Comparison of ENCODE assay signal across 8 cellular contexts in genomic region chr17:28900986-28901726, GRCh38. TPM values are rescaled to one million over a fixed set of nuclear protein-coding genes. Genes with fewer than 3 reads are reported as not detected.
DNase-seq lines count a peak whose midpoint lies in the region; TF ChIP-seq lines count a peak whose summit lies in the region.
"Had no signal": no experiment of that assay in that cellular context is flagged by ENCODE, and none has a peak within 500 bp of the region (broad histone marks: within the 10 kb centered on the region; RNA-seq: fewer than 3 reads in every experiment).

No MANE protein-coding gene starts in this region.

- H3K27me3 Mint-ChIP-seq in CD4-positive, alpha-beta memory T cell: no peaks in the 10 kb centered on the region
- H3K27me3 Mint-ChIP-seq in immature natural killer cell (ENCODE audit: low read depth in 3 of 3): peaks cover 1 to 17% (median 6%) of the 10 kb centered on the region in 3 donors

- H3K79me2 ChIP-seq in OCI-LY3 (ENCODE audit: low read length): peaks cover 55% of the 10 kb centered on the region

- no peaks in the 10 kb centered on the region for H3K9me3 ChIP-seq in CD4-positive, alpha-beta memory T cell (ENCODE audit: control insufficient read depth in 1 of 2, low read length in 2 of 2)
- H3K9me3 ChIP-seq in OCI-LY3 (ENCODE audit: insufficient read depth, low read length) (no peaks in the 10 kb centered on the region), ascending aorta (no peaks in the 10 kb centered on the region)
- H3K9me3 ChIP-seq: colonic mucosa had no signal

- no peaks in the 10 kb centered on the region for H4K20me1 ChIP-seq in OCI-LY3 (ENCODE audit: insufficient read depth, low read length)

- H3K36me3 Mint-ChIP-seq in CD4-positive, alpha-beta memory T cell: peaks cover 6 to 39% of the 10 kb centered on the region in 2 donors
- peaks cover 0 to 9% (median 0%) of the 10 kb centered on the region in 3 donors for H3K36me3 Mint-ChIP-seq in immature natural killer cell

- no peaks in the 10 kb centered on the region for H3K27me3 ChIP-seq in CD4-positive, alpha-beta memory T cell (ENCODE audit: insufficient read depth, low read length)
- H3K27me3 ChIP-seq in OCI-LY3 (ENCODE audit: low read depth, low read length) (no peaks in the 10 kb centered on the region), ascending aorta (no peaks in the 10 kb centered on the region)
- H3K27me3 ChIP-seq: colonic mucosa had no signal

- H3K27ac ChIP-seq in CD4-positive, alpha-beta memory T cell (ENCODE audit: low read depth, low read length): peak overlapping the region; percentile 76
- H3K27ac ChIP-seq in OCI-LY3 (ENCODE audit: low read length) (peak overlapping the region; percentile 82), ascending aorta (no peak overlapping the region)

- DNase-seq in CD4-positive, alpha-beta memory T cell: no peak
- no peak for DNase-seq in immature natural killer cell
- DNase-seq in ascending aorta (ENCODE audit: low spot score in 2 of 2): no peak
- no peak for DNase-seq in CD1c-positive myeloid dendritic cell (ENCODE audit: extremely low spot score)
- DNase-seq in SIG-M5 treated with dmso at 0.1 percent for 504 hours (lab: John Stamatoyannopoulos, UW; ENCODE audit: unreplicated experiment): no peak
- DNase-seq: colonic mucosa, DMS79 had no signal

- no peak overlapping the region for H3K4me3 ChIP-seq in CD4-positive, alpha-beta memory T cell (ENCODE audit: low read length in 2 of 2)
- H3K4me3 ChIP-seq in OCI-LY3 (ENCODE audit: low read length): peak overlapping the region; percentile 84
- no peak overlapping the region for H3K4me3 ChIP-seq in ascending aorta

- peaks cover 34 to 62% (median 48%) of the 10 kb centered on the region in 4 donors for H3K4me1 Mint-ChIP-seq in CD4-positive, alpha-beta memory T cell
- H3K4me1 Mint-ChIP-seq in immature natural killer cell: peaks cover 46 to 59% of the 10 kb centered on the region in 2 donors

- peak overlapping the region; percentile 83 to 97 (median 90) for H3K4me3 Mint-ChIP-seq in CD4-positive, alpha-beta memory T cell
- H3K4me3 Mint-ChIP-seq in immature natural killer cell: peak overlapping the region in 4 of 5 donors; percentile 81 to 90 (median 89)

- peaks cover 4% of the 10 kb centered on the region for H3K36me3 ChIP-seq in CD4-positive, alpha-beta memory T cell (ENCODE audit: insufficient read depth, low read length)
- peaks cover 33% of the 10 kb centered on the region for H3K36me3 ChIP-seq in OCI-LY3 (replicated peaks; ENCODE audit: low read depth, low read length)
- H3K36me3 ChIP-seq in ascending aorta: peaks cover 5 to 8% of the 10 kb centered on the region in 2 donors
- H3K36me3 ChIP-seq: colonic mucosa had no signal

- H3K27ac Mint-ChIP-seq in CD4-positive, alpha-beta memory T cell: peak overlapping the region in 6 of 7 donors; percentile 89 to 97 (median 92)
- peak overlapping the region in 5 of 6 donors; percentile 88 to 96 (median 92) for H3K27ac Mint-ChIP-seq in immature natural killer cell

- CTCF ChIA-PET in CD4-positive, alpha-beta memory T cell (lab: Charles Lee; ENCODE audit: partially characterized antibody): interaction anchor here (0.8 to 4.6 kb wide), 18 partner anchors 8 to 173 kb away, joined by 3 to 48 read pairs (median 8); partner anchors contain the start of genes FAM222B, NEK8, PHF12 and TLCD1

- POLR2A ChIA-PET in CD4-positive, alpha-beta memory T cell (lab: Charles Lee; ENCODE audit: partially characterized antibody): interaction anchor here (0.8 to 9.9 kb wide), 11 partner anchors 10 to 174 kb away, joined by 3 to 193 read pairs (median 3); partner anchors contain the start of genes FAM222B, NEK8, PHF12 and TLCD1

- TF ChIP-seq CTCF in OCI-LY3 (IDR thresholded peaks at IDR 0.05; ENCODE audit: low read depth, low read length) (no peak), ascending aorta (IDR thresholded peaks at IDR 0.05) (no peak)

- peaks cover 43% of the 10 kb centered on the region for H3K4me1 ChIP-seq in CD4-positive, alpha-beta memory T cell (ENCODE audit: insufficient read depth, low read length)
- peaks cover 40% of the 10 kb centered on the region for H3K4me1 ChIP-seq in OCI-LY3 (ENCODE audit: low read length)
- peaks cover 0 to 21% of the 10 kb centered on the region in 2 donors for H3K4me1 ChIP-seq in ascending aorta

- H2AFZ ChIP-seq in OCI-LY3 (ENCODE audit: low read depth, low read length): no peak overlapping the region

- no peaks in the 10 kb centered on the region for H3K9me3 Mint-ChIP-seq in CD4-positive, alpha-beta memory T cell
- H3K9me3 Mint-ChIP-seq in immature natural killer cell: no peaks in the 10 kb centered on the region

- peak overlapping the region; percentile 91 for H3K9ac ChIP-seq in OCI-LY3 (ENCODE audit: low read length)

- H3K4me2 ChIP-seq in OCI-LY3 (ENCODE audit: low read length): peak overlapping the region; percentile 97

- intact Hi-C loops in CD4-positive, alpha-beta memory T cell (cut with micrococcal nuclease): no loop called here
- intact Hi-C loops in ascending aorta (cut with DNase I): no loop called here

RNA-seq across cellular contexts. Expression of gene DHRS13, which starts 1.7 kb away (rescaled TPM):
- 10 to 100 TPM; 44.6 to 49.6 TPM for total RNA-seq in CD4-positive, alpha-beta memory T cell
- 10 to 100 TPM; 15.1 to 19.6 TPM for polyA plus RNA-seq in CD4-positive, alpha-beta memory T cell
- 10 to 100 TPM; 21.4 to 27.4 (median 22.2) TPM for polyA plus RNA-seq in immature natural killer cell
- 16.5 TPM for total RNA-seq in ascending aorta

RNA-seq across cellular contexts. Expression of gene FLOT2, which starts 3.6 kb away (rescaled TPM):
- 100 to 1,000 TPM; 216 to 224 TPM for total RNA-seq in CD4-positive, alpha-beta memory T cell
- 100 to 1,000 TPM; 284 to 288 TPM for polyA plus RNA-seq in CD4-positive, alpha-beta memory T cell
- 100 to 1,000 TPM; 275 to 360 (median 296) TPM for polyA plus RNA-seq in immature natural killer cell
- total RNA-seq in ascending aorta: 72.4 TPM

RNA-seq across cellular contexts. Expression of gene ERAL1, which starts 46.3 kb away (rescaled TPM):
- total RNA-seq in CD4-positive, alpha-beta memory T cell: 10 to 100 TPM; 23.5 to 24.3 TPM
- polyA plus RNA-seq in CD4-positive, alpha-beta memory T cell: 10 to 100 TPM; 41.1 to 41.7 TPM
- 10 to 100 TPM; 32.6 to 48.9 (median 43.5) TPM for polyA plus RNA-seq in immature natural killer cell
- 5.7 TPM for total RNA-seq in ascending aorta

RNA-seq across cellular contexts. Expression of gene PHF12, which starts 50.2 kb away (rescaled TPM):
- total RNA-seq in CD4-positive, alpha-beta memory T cell: 100 to 1,000 TPM; 125 to 135 TPM
- 10 to 100 TPM in 1 of 2 donors, 1 to 10 TPM in 1; 5.0 to 12.7 TPM for polyA plus RNA-seq in CD4-positive, alpha-beta memory T cell
- 10 to 100 TPM in 1 of 3 donors, 1 to 10 TPM in 2; 1.2 to 15.3 (median 3.9) TPM for polyA plus RNA-seq in immature natural killer cell
- total RNA-seq in ascending aorta: 35.0 TPM

RNA-seq across cellular contexts. Expression of gene FAM222B, which starts 58.6 kb away (rescaled TPM):
- total RNA-seq in CD4-positive, alpha-beta memory T cell: 10 to 100 TPM; 19.0 to 23.0 TPM
- polyA plus RNA-seq in CD4-positive, alpha-beta memory T cell: 10 to 100 TPM in 1 of 2 donors, 1 to 10 TPM in 1; 7.9 to 23.2 TPM
- 10 to 100 TPM in 1 of 3 donors, 1 to 10 TPM in 2; 2.5 to 13.7 (median 4.9) TPM for polyA plus RNA-seq in immature natural killer cell
- 30.7 TPM for total RNA-seq in ascending aorta

Comparison
In these comparisons a context has a peak if more than half of its experiments do, and no peak if none do; other contexts are left out.
1. H3K27ac ChIP-seq: peak in CD4-positive, alpha-beta memory T cell (single experiment) and OCI-LY3 (single experiment); none in ascending aorta (0 of 2).